18 cellular contexts compared by ENCODE assay signal in genomic region chrX:152020895-152021294, GRCh38. TPM values are rescaled to one million over a fixed set of nuclear protein-coding genes. Genes with fewer than 3 reads are reported as not detected.
"Had no signal": no experiment of that assay in that cellular context is flagged by ENCODE, and none has a peak within 500 bp of the region (broad histone marks: within the 10 kb centered on the region; RNA-seq: fewer than 3 reads in every experiment).

No MANE protein-coding gene starts in this region.

- H3K4me1 ChIP-seq: gastrocnemius medialis, heart right ventricle, psoas muscle, spleen, tibial artery, upper lobe of left lung, uterus had no signal

- DNase-seq: effector CD4-positive, alpha-beta T cell; endodermal cell; gastrocnemius medialis; heart right ventricle; hypothalamus; kidney glomerular epithelial cell; naive thymus-derived CD8-positive, alpha-beta T cell; psoas muscle; spleen; stimulated activated CD4-positive, alpha-beta T cell treated with anti-CD3 and anti-CD28 coated beads, Interleukin-15, amount 100 ng/mL, for 24 hours; stimulated activated CD4-positive, alpha-beta T cell treated with anti-CD3 and anti-CD28 coated beads, Interleukin-1b, Interleukin-23, amount 100 ng/mL, for 48 hours; stimulated activated CD4-positive, alpha-beta T cell treated with anti-CD3 and anti-CD28 coated beads, Interleukin-4, amount 100 ng/mL, for 24 hours; tibial artery; upper lobe of left lung; uterus had no signal

- H3K4me3 ChIP-seq: gastrocnemius medialis, heart right ventricle, psoas muscle, spleen, tibial artery, upper lobe of left lung, uterus had no signal

- H3K9me3 ChIP-seq: gastrocnemius medialis, heart right ventricle, neutrophil, psoas muscle, spleen, tibial artery, upper lobe of left lung, uterus had no signal

- H3K27ac ChIP-seq: gastrocnemius medialis, heart right ventricle, neutrophil, psoas muscle, spleen, tibial artery, upper lobe of left lung, uterus had no signal

- ATAC-seq: gastrocnemius medialis; heart right ventricle; naive thymus-derived CD8-positive, alpha-beta T cell; psoas muscle; sciatic nerve; stimulated activated memory B cell treated with anti-CD40 and anti-IgM and Interleukin-4, amounts not matched to agents 10 μg/mL and 1 μg/mL and 100 μg/mL, for 72 hours had no signal

- H3K36me3 ChIP-seq: gastrocnemius medialis, heart right ventricle, neutrophil, spleen, tibial artery, upper lobe of left lung, uterus had no signal

- H3K27me3 ChIP-seq: gastrocnemius medialis, heart right ventricle, neutrophil, tibial artery, upper lobe of left lung, uterus had no signal

RNA-seq across cellular contexts. Expression of gene GABRE, which starts 46.4 kb away (rescaled TPM):
- total RNA-seq: naive thymus-derived CD8-positive, alpha-beta T cell had no signal
- polyA plus RNA-seq: naive thymus-derived CD8-positive, alpha-beta T cell had no signal
